Comparison of ENCODE assay signal across 20 cellular contexts in the genomic region with DNA sequence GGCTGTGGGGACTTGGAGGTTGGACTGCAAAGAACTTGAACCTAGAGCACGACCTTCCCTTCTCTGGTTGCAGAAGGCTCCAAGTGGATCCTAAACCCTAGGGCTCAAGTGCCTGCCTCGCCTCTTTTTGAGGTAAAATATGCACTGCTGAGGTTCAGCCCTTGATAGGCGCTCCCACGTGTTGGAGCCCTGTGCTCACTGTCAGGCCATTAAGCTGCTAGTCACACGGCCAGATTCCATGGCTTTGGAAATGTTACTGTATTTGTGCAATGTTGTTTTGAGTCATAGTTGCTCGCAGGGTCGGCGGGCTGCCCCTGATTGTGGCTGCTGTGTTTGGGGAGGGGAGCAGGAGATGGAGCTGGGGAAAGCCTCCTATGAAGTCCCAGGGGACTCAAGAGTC.
"Had no signal": no experiment of that assay in that cellular context is flagged by ENCODE, and none has a peak within 500 bp of the region (broad histone marks: within the 10 kb centered on the region; RNA-seq: fewer than 3 reads in every experiment).

No MANE protein-coding gene starts in this region.

- H3K4me1 Mint-ChIP-seq: activated CD4-positive, alpha-beta T cell treated with anti-CD3 and anti-CD28 coated beads for 36 hours had no signal

- H3K27me3 ChIP-seq: cardiac muscle cell, dorsolateral prefrontal cortex, gastrocnemius medialis had no signal

- H3K4me1 ChIP-seq: gastrocnemius medialis had no signal

- ATAC-seq: activated CD4-positive, alpha-beta T cell treated with anti-CD3 and anti-CD28 coated beads for 36 hours; gastrocnemius medialis; heart right ventricle; right cardiac atrium; stimulated activated naive CD8-positive, alpha-beta T cell treated with anti-CD3 and anti-CD28 coated beads, Interleukin-15, amount 100 ng/mL, for 72 hours had no signal

- H3K4me3 ChIP-seq: cardiac muscle cell, dorsolateral prefrontal cortex, gastrocnemius medialis, heart right ventricle, left ventricle myocardium inferior, skin epidermis had no signal

- H3K9me3 Mint-ChIP-seq: activated naive CD4-positive, alpha-beta T cell treated with anti-CD3 and anti-CD28 coated beads, Interleukin-2, amount 50 U/mL, for 24 hours; endodermal cell; stimulated activated naive CD8-positive, alpha-beta T cell treated with anti-CD3 and anti-CD28 coated beads, Interleukin-15, amount 100 ng/mL, for 72 hours had no signal

- H3K9me3 ChIP-seq: gastrocnemius medialis, heart right ventricle, left ventricle myocardium inferior had no signal

- H3K27ac Mint-ChIP-seq: activated CD4-positive, alpha-beta T cell treated with anti-CD3 and anti-CD28 coated beads for 36 hours; activated naive CD4-positive, alpha-beta T cell treated with anti-CD3 and anti-CD28 coated beads, Interleukin-2, amount 50 U/mL, for 24 hours; endodermal cell; progenitor cell of endocrine pancreas had no signal

- H3K36me3 ChIP-seq: cardiac muscle cell, gastrocnemius medialis, heart right ventricle, left ventricle myocardium inferior had no signal

- DNase-seq: activated CD4-positive, alpha-beta T cell treated with anti-CD3 and anti-CD28 coated beads for 36 hours; activated CD4-positive, alpha-beta T cell treated with anti-CD3 and anti-CD28 coated beads, Interleukin-2, amount 50 U/mL, for 48 hours; activated gamma-delta T cell; dorsolateral prefrontal cortex; endodermal cell; gastrocnemius medialis; heart right ventricle; left ventricle myocardium inferior; mammary epithelial cell; stimulated activated CD4-positive, alpha-beta T cell treated with anti-CD3 and anti-CD28 coated beads, Interleukin-15, amount 100 ng/mL, for 24 hours; stimulated activated CD4-positive, alpha-beta T cell treated with anti-CD3 and anti-CD28 coated beads, Interleukin-2, amount 100 ng/mL, for 48 hours; stimulated activated naive CD8-positive, alpha-beta T cell treated with anti-CD3 and anti-CD28 coated beads, Interleukin-15, amount 100 ng/mL, for 72 hours; T-helper 2 cell; trophoblast cell had no signal

- H3K4me3 Mint-ChIP-seq: activated CD4-positive, alpha-beta T cell treated with anti-CD3 and anti-CD28 coated beads for 36 hours; activated naive CD4-positive, alpha-beta T cell treated with anti-CD3 and anti-CD28 coated beads, Interleukin-2, amount 50 U/mL, for 24 hours; endodermal cell; stimulated activated naive CD8-positive, alpha-beta T cell treated with anti-CD3 and anti-CD28 coated beads, Interleukin-15, amount 100 ng/mL, for 72 hours had no signal

- H3K27me3 Mint-ChIP-seq: activated naive CD4-positive, alpha-beta T cell treated with anti-CD3 and anti-CD28 coated beads, Interleukin-2, amount 50 U/mL, for 24 hours had no signal

- H3K27ac ChIP-seq: cardiac muscle cell, dorsolateral prefrontal cortex, epithelial cell of prostate, gastrocnemius medialis, heart right ventricle, left ventricle myocardium inferior, skin epidermis had no signal

- H3K36me3 Mint-ChIP-seq: activated naive CD4-positive, alpha-beta T cell treated with anti-CD3 and anti-CD28 coated beads, Interleukin-2, amount 50 U/mL, for 24 hours had no signal
